18 cellular contexts compared by ENCODE assay signal in genomic region chr3:173618703-173619102, GRCh38.
"Had no signal": no experiment of that assay in that cellular context is flagged by ENCODE, and none has a peak within 500 bp of the region (broad histone marks: within the 10 kb centered on the region; RNA-seq: fewer than 3 reads in every experiment).

No MANE protein-coding gene starts in this region.

- H3K4me1 ChIP-seq: esophagus squamous epithelium, lower lobe of right lung, parathyroid adenoma, spleen, upper lobe of right lung had no signal

- H3K27ac Mint-ChIP-seq: activated naive CD4-positive, alpha-beta T cell treated with anti-CD3 and anti-CD28 coated beads, Interleukin-2, amount 50 U/mL, for 24 hours; activated T-cell treated with anti-CD3 and anti-CD28 coated beads, Interleukin-2, amount 50 U/mL, for 72 hours; effector memory CD8-positive, alpha-beta T cell; natural killer cell treated with Interleukin-12 subunit alpha and Interleukin-12 subunit beta and Interleukin-15 and Interleukin-18, amount 100 ng/mL, for 72 hours; stimulated activated naive B cell treated with anti-CD40 and anti-IgM and Interleukin-4, amounts not matched to agents 10 μg/mL and 1 μg/mL and 100 μg/mL, for 72 hours; T-cell had no signal

- DNase-seq: activated CD4-positive, alpha-beta T cell treated with anti-CD3 and anti-CD28 coated beads, Interleukin-2, amount 50 U/mL, for 1 hour; activated CD4-positive, CD25-positive, alpha-beta regulatory T cell treated with anti-CD3 and anti-CD28 coated beads, Interleukin-2, amount 50 U/mL, for 72 hours; activated CD8-positive, alpha-beta memory T cell treated with anti-CD3 and anti-CD28 coated beads for 24 hours; activated CD8-positive, alpha-beta memory T cell treated with anti-CD3 and anti-CD28 coated beads, Interleukin-2, amount 50 U/mL, for 48 hours; activated effector memory CD4-positive, alpha-beta T cell treated with anti-CD3 and anti-CD28 coated beads, Interleukin-2, amount 50 U/mL, for 16 hours; activated T-cell treated with anti-CD3 and anti-CD28 coated beads, Interleukin-2, amount 50 U/mL, for 72 hours; effector memory CD8-positive, alpha-beta T cell; esophagus squamous epithelium; lower lobe of right lung; spleen; stimulated activated naive B cell treated with anti-CD40 and anti-IgM and Interleukin-4, amounts not matched to agents 10 μg/mL and 1 μg/mL and 100 μg/mL, for 72 hours; T-cell; upper lobe of right lung had no signal

- H3K27me3 Mint-ChIP-seq: activated naive CD4-positive, alpha-beta T cell treated with anti-CD3 and anti-CD28 coated beads, Interleukin-2, amount 50 U/mL, for 24 hours; effector memory CD8-positive, alpha-beta T cell; natural killer cell treated with Interleukin-12 subunit alpha and Interleukin-12 subunit beta and Interleukin-15 and Interleukin-18, amount 100 ng/mL, for 72 hours; stimulated activated naive B cell treated with anti-CD40 and anti-IgM and Interleukin-4, amounts not matched to agents 10 μg/mL and 1 μg/mL and 100 μg/mL, for 72 hours; T-cell had no signal

- H3K27ac ChIP-seq: esophagus squamous epithelium, lower lobe of right lung, neutrophil, parathyroid adenoma, spleen, thoracic aorta, upper lobe of right lung had no signal

- H3K4me1 Mint-ChIP-seq: activated naive CD4-positive, alpha-beta T cell treated with anti-CD3 and anti-CD28 coated beads, Interleukin-2, amount 50 U/mL, for 24 hours; stimulated activated naive B cell treated with anti-CD40 and anti-IgM and Interleukin-4, amounts not matched to agents 10 μg/mL and 1 μg/mL and 100 μg/mL, for 72 hours; T-cell had no signal

- H3K4me3 ChIP-seq: esophagus squamous epithelium, lower lobe of right lung, spleen, thoracic aorta, upper lobe of right lung had no signal

- ATAC-seq: activated T-cell treated with anti-CD3 and anti-CD28 coated beads, Interleukin-2, amount 50 U/mL, for 72 hours; effector memory CD8-positive, alpha-beta T cell; natural killer cell treated with Interleukin-12 subunit alpha and Interleukin-12 subunit beta and Interleukin-15 and Interleukin-18, amount 100 ng/mL, for 72 hours; stimulated activated naive B cell treated with anti-CD40 and anti-IgM and Interleukin-4, amounts not matched to agents 10 μg/mL and 1 μg/mL and 100 μg/mL, for 72 hours; T-cell; upper lobe of right lung had no signal

- H3K36me3 Mint-ChIP-seq: activated naive CD4-positive, alpha-beta T cell treated with anti-CD3 and anti-CD28 coated beads, Interleukin-2, amount 50 U/mL, for 24 hours; natural killer cell treated with Interleukin-12 subunit alpha and Interleukin-12 subunit beta and Interleukin-15 and Interleukin-18, amount 100 ng/mL, for 72 hours; stimulated activated naive B cell treated with anti-CD40 and anti-IgM and Interleukin-4, amounts not matched to agents 10 μg/mL and 1 μg/mL and 100 μg/mL, for 72 hours; T-cell had no signal

- H3K4me3 Mint-ChIP-seq: activated naive CD4-positive, alpha-beta T cell treated with anti-CD3 and anti-CD28 coated beads, Interleukin-2, amount 50 U/mL, for 24 hours; activated T-cell treated with anti-CD3 and anti-CD28 coated beads, Interleukin-2, amount 50 U/mL, for 72 hours; effector memory CD8-positive, alpha-beta T cell; natural killer cell treated with Interleukin-12 subunit alpha and Interleukin-12 subunit beta and Interleukin-15 and Interleukin-18, amount 100 ng/mL, for 72 hours; stimulated activated naive B cell treated with anti-CD40 and anti-IgM and Interleukin-4, amounts not matched to agents 10 μg/mL and 1 μg/mL and 100 μg/mL, for 72 hours; T-cell had no signal

- H3K36me3 ChIP-seq: esophagus squamous epithelium, lower lobe of right lung, neutrophil, spleen, thoracic aorta, upper lobe of right lung had no signal

- H3K27me3 ChIP-seq: esophagus squamous epithelium, neutrophil, spleen, upper lobe of right lung had no signal

- H3K9me3 ChIP-seq: esophagus squamous epithelium, lower lobe of right lung, neutrophil, spleen, thoracic aorta, upper lobe of right lung had no signal
